ENCODE assay signal across 8 cellular contexts in genomic region chr3:69306239-69307185, GRCh38.
DNase-seq lines count a peak whose midpoint lies in the region; ATAC-seq, FAIRE-seq and TF ChIP-seq lines count a peak whose summit lies in the region.

No MANE protein-coding gene starts in this region.

- H3K36me3 Mint-ChIP-seq in activated naive CD8-positive, alpha-beta T cell treated with anti-CD3 and anti-CD28 coated beads for 36 hours: no peaks in the 10 kb centered on the region

- TF ChIP-seq CTCF in KMS-11 (conservative IDR thresholded peaks at IDR 0.05; ENCODE audit: low read depth, low read length): peak; percentile 76
- TF ChIP-seq CTCF in prostate gland (IDR thresholded peaks at IDR 0.05): peak; percentile 73 to 91 (median 88)

- no peaks in the 10 kb centered on the region for H3K27me3 Mint-ChIP-seq in activated naive CD8-positive, alpha-beta T cell treated with anti-CD3 and anti-CD28 coated beads for 36 hours

- H3K4me3 Mint-ChIP-seq in activated naive CD8-positive, alpha-beta T cell treated with anti-CD3 and anti-CD28 coated beads for 36 hours: no peak overlapping the region

- H3K4me1 ChIP-seq in KMS-11 (ENCODE audit: low read depth, poor library complexity, severe bottlenecking) (peaks cover 20% of the 10 kb centered on the region), prostate gland (replicated peaks) (no peaks in the 10 kb centered on the region)

- TF ChIP-seq POLR2A in prostate gland (IDR thresholded peaks at IDR 0.05): no peak

- H3K9me3 ChIP-seq in prostate gland: no peaks in the 10 kb centered on the region

- FAIRE-seq in urothelium cell line (lab: Jason Lieb, UNC): no peak

- H4K20me1 ChIP-seq in KMS-11 (ENCODE audit: insufficient read depth): no peaks in the 10 kb centered on the region

- ATAC-seq in GM21786 (IDR thresholded peaks at IDR 0.05; ENCODE audit: unreplicated experiment) (peak; percentile 95), Right ventricle myocardium inferior (peak; percentile 94)

- no peaks in the 10 kb centered on the region for H3K79me2 ChIP-seq in KMS-11 (ENCODE audit: insufficient read depth, low read depth)

- peak overlapping the region; percentile 49; the same call in 1 of the 2 replicates for H2AFZ ChIP-seq in KMS-11 (ENCODE audit: low read depth)

- H3K27ac Mint-ChIP-seq in activated naive CD8-positive, alpha-beta T cell treated with anti-CD3 and anti-CD28 coated beads for 36 hours: peak overlapping the region; percentile 1

- 28% methylated on average over 17 of the region's 17 CpGs for WGBS in prostate gland

- H3K27ac ChIP-seq in KMS-11 (no peak overlapping the region), prostate gland (peak overlapping the region; percentile 36 to 43)

- H3K4me3 ChIP-seq in KMS-11 (IDR thresholded peaks at IDR 0.05; ENCODE audit: insufficient read depth, low read depth, low read length): no peak overlapping the region
- H3K4me3 ChIP-seq in prostate gland: no peak overlapping the region

- DNase-seq in GM04503 (ENCODE audit: low read depth) (peak; percentile 58), SKM-1 treated with dmso at 0.1 percent for 144 hours (lab: John Stamatoyannopoulos, UW; ENCODE audit: unreplicated experiment) (peak; percentile 51), Right ventricle myocardium inferior (ENCODE audit: missing footprints) (peak; percentile 76), prostate gland (ENCODE audit: low spot score) (peak; percentile 71), urothelium cell line (ENCODE audit: low spot score) (peak; percentile 74)
- peak; percentile 61 for DNase-seq in activated naive CD8-positive, alpha-beta T cell treated with anti-CD3 and anti-CD28 coated beads for 36 hours

- no peak overlapping the region for H3K9ac ChIP-seq in KMS-11

- peak overlapping the region; percentile 36; the same call in 1 of the 2 replicates for H3K4me2 ChIP-seq in KMS-11

- no peaks in the 10 kb centered on the region for H3K36me3 ChIP-seq in KMS-11 (ENCODE audit: insufficient read depth)
- H3K36me3 ChIP-seq in prostate gland: no peaks in the 10 kb centered on the region

- H3K4me1 Mint-ChIP-seq in activated naive CD8-positive, alpha-beta T cell treated with anti-CD3 and anti-CD28 coated beads for 36 hours: peaks cover 23% of the 10 kb centered on the region

- H3K9me3 Mint-ChIP-seq in activated naive CD8-positive, alpha-beta T cell treated with anti-CD3 and anti-CD28 coated beads for 36 hours: no peaks in the 10 kb centered on the region

- H3K27me3 ChIP-seq in KMS-11 (ENCODE audit: insufficient read depth, low read depth) (no peaks in the 10 kb centered on the region), prostate gland (replicated peaks; ENCODE audit: insufficient read depth) (no peaks in the 10 kb centered on the region)

- intact Hi-C loops in Right ventricle myocardium inferior (cut with DNase I): loop anchor here (1.0 kb wide), 1 partner anchor 145 kb away; no protein-coding TSS in a partner anchor
- intact Hi-C loops in prostate gland (cut with DNase I): loop anchor here (5.0 kb wide), 3 partner anchors 106 to 184 kb away; partner anchors contain the start of gene LMOD3
